Comparison of ENCODE assay signal across 8 cellular contexts in genomic region chr6:36677753-36678487, GRCh38. TPM values are rescaled to one million over a fixed set of nuclear protein-coding genes. Genes with fewer than 3 reads are reported as not detected.
DNase-seq lines count a peak whose midpoint lies in the region; FAIRE-seq lines count a peak whose summit lies in the region.

No MANE protein-coding gene starts in this region.

- no peak for FAIRE-seq in small intestine (lab: Jason Lieb, UNC)

- H3K4me3 ChIP-seq in small intestine (ENCODE audit: low read depth in 1 of 2, low read length in 2 of 2): peak overlapping the region in 1 of 2 donors; percentile 8
- no peak overlapping the region for H3K4me3 ChIP-seq in HAP-1

- peaks cover 47% of the 10 kb centered on the region for H3K4me1 Mint-ChIP-seq in T-helper 2 cell treated with Interferon-gamma antibody and Interleukin-4, amounts not matched to agents 5 μg/mL and 100 μg/mL, for 36 hours (ENCODE audit: low read depth)

- 10 to 15% (median 14%) methylated on average over 10 of the region's 10 CpGs for WGBS in small intestine, 3 donors

- H3K27me3 ChIP-seq in small intestine (ENCODE audit: control insufficient read depth in 2 of 2, insufficient read depth in 2 of 2, low read length in 2 of 2) (no peaks in the 10 kb centered on the region), HAP-1 (ENCODE audit: low read depth) (no peaks in the 10 kb centered on the region)

- in situ Hi-C loops in HAP-1 (cut with MboI; ENCODE audit: low sequenced_read_pairs): no loop called here

- H3K4me1 ChIP-seq in small intestine (ENCODE audit: control insufficient read depth in 2 of 2, insufficient read depth in 1 of 2, low read depth in 1 of 2, low read length in 1 of 2): peaks cover 0 to 5% of the 10 kb centered on the region in 2 donors
- peaks cover 10% of the 10 kb centered on the region for H3K4me1 ChIP-seq in HAP-1

- H3K36me3 ChIP-seq in small intestine (ENCODE audit: control insufficient read depth in 2 of 2, insufficient read depth in 2 of 2, low read length in 2 of 2) (no peaks in the 10 kb centered on the region), HAP-1 (replicated peaks) (no peaks in the 10 kb centered on the region)

- peak overlapping the region in 1 of 2 donors; percentile 47 for H3K27ac ChIP-seq in small intestine (ENCODE audit: low read depth in 1 of 2, low read length in 1 of 2)

- H3K9me3 ChIP-seq in small intestine (ENCODE audit: control insufficient read depth, low read depth) (no peaks in the 10 kb centered on the region), HAP-1 (no peaks in the 10 kb centered on the region)

- H3K9me3 Mint-ChIP-seq in T-helper 2 cell treated with Interferon-gamma antibody and Interleukin-4, amounts not matched to agents 5 μg/mL and 100 μg/mL, for 36 hours: no peaks in the 10 kb centered on the region

- peak overlapping the region; percentile 81 for H3K4me3 Mint-ChIP-seq in T-helper 2 cell treated with Interferon-gamma antibody and Interleukin-4, amounts not matched to agents 5 μg/mL and 100 μg/mL, for 36 hours

- peak overlapping the region; percentile 84 for H3K27ac Mint-ChIP-seq in T-helper 2 cell treated with Interferon-gamma antibody and Interleukin-4, amounts not matched to agents 5 μg/mL and 100 μg/mL, for 36 hours

- DNase-seq in NCI-H1417 (lab: John Stamatoyannopoulos, UW): peak in 2 of 3 experiments; percentile 52 to 60
- DNase-seq in NCI-H1417 treated with DMSO at 0.1 percent for 48 hours (lab: John Stamatoyannopoulos, UW): no peak
- no peak for DNase-seq in T-helper 2 cell treated with Interferon-gamma antibody and Interleukin-4, amounts not matched to agents 5 μg/mL and 100 μg/mL, for 36 hours (ENCODE audit: low spot score)
- peak; percentile 23 for DNase-seq in globus pallidus (ENCODE audit: low spot score)
- DNase-seq in small intestine: peak; percentile 35
- DNase-seq in HAP-1 (ENCODE audit: low spot score in 2 of 2): no peak
- no peak for DNase-seq in HUDEP-2 (lab: John Stamatoyannopoulos, UW; ENCODE audit: unreplicated experiment in 76 of 76)
- no peak for DNase-seq in AG08395 (ENCODE audit: low spot score)

- peaks cover 17% of the 10 kb centered on the region for H3K36me3 Mint-ChIP-seq in T-helper 2 cell treated with Interferon-gamma antibody and Interleukin-4, amounts not matched to agents 5 μg/mL and 100 μg/mL, for 36 hours (ENCODE audit: low read depth)

- peaks cover 5% of the 10 kb centered on the region for H3K27me3 Mint-ChIP-seq in T-helper 2 cell treated with Interferon-gamma antibody and Interleukin-4, amounts not matched to agents 5 μg/mL and 100 μg/mL, for 36 hours (ENCODE audit: low read depth)

RNA-seq across cellular contexts. Expression of gene CDKN1A, which starts 0.6 kb away (rescaled TPM):
- 100 to 1,000 TPM in 2 of 3 donors, 10 to 100 TPM in 1; 96.8 to 464 (median 327) TPM for polyA plus RNA-seq in small intestine

RNA-seq across cellular contexts. Expression of gene RAB44, which starts 19.7 kb away (rescaled TPM):
- polyA plus RNA-seq in small intestine: under 1 TPM in 2 of 3 donors, not detected in 1; 0.18 to 0.22 TPM

Comparison
In these comparisons a context has a peak if more than half of its experiments do, and no peak if none do; other contexts are left out.
1. DNase-seq: peak in NCI-H1417 (2 of 3), globus pallidus (single experiment) and small intestine (single experiment); none in NCI-H1417 treated with DMSO at 0.1 percent for 48 hours (single experiment), T-helper 2 cell treated with Interferon-gamma antibody and Interleukin-4, amounts not matched to agents 5 μg/mL and 100 μg/mL, for 36 hours (single experiment), HAP-1 (0 of 2), HUDEP-2 (0 of 76) and AG08395 (single experiment).